ENCODE assay signal across 16 cellular contexts in the genomic region with DNA sequence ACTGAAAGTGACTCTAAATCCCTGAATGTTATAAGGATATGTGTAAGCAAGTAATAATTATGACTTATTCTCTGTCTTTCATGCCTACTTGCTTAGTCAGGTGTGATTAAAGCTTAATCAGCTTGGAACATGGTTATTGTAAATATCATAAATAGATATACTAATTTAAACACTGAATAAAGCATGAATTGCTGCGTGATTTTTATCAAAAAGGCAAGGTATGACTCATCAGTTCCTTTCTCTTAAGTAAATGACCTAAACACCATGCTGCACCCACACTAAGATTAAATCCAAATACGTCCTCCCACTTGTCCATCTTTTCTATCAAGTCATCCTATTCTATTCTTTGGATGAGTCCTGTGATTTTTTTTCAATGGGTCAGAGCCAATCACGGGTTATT.
A peak's percentile ranks its signal among the peaks of the same experiment; 100 is the strongest.
DNase-seq lines count a peak whose midpoint lies in the region; ATAC-seq and TF ChIP-seq lines count a peak whose summit lies in the region.
"Had no signal": no experiment of that assay in that cellular context is flagged by ENCODE, and none has a peak within 500 bp of the region (broad histone marks: within the 10 kb centered on the region; RNA-seq: fewer than 3 reads in every experiment).

No MANE protein-coding gene starts in this region.

- no peak overlapping the region for H3K27ac Mint-ChIP-seq in MCF 10A (ENCODE audit: low read depth, unreplicated experiment)
- H3K27ac Mint-ChIP-seq: nephron had no signal

- no peak overlapping the region for H3K27ac ChIP-seq in breast epithelium
- H3K27ac ChIP-seq in SJSA1 = peak overlapping the region; percentile 34
- H3K27ac ChIP-seq: body of pancreas, spleen, WERI-Rb-1 had no signal

- H3K36me3 ChIP-seq in breast epithelium (no peaks in the 10 kb centered on the region), SJSA1 (no peaks in the 10 kb centered on the region)
- H3K36me3 ChIP-seq: spleen, WERI-Rb-1 had no signal

- POLR2A ChIA-PET in MCF 10A (lab: Yijun Ruan, JAX) = interaction anchor here (0.6 to 1.7 kb wide), 3 partner anchors 20 to 560 kb away, joined by 3 to 8 read pairs (median 4); no protein-coding TSS in a partner anchor

- no peaks in the 10 kb centered on the region for H3K9me3 Mint-ChIP-seq in MCF 10A (ENCODE audit: unreplicated experiment)
- H3K9me3 Mint-ChIP-seq: nephron had no signal

- H3K9me3 ChIP-seq in breast epithelium = no peaks in the 10 kb centered on the region
- H3K9me3 ChIP-seq in SJSA1 (replicated peaks) = no peaks in the 10 kb centered on the region
- H3K9me3 ChIP-seq: body of pancreas, spleen had no signal

- H3K4me1 ChIP-seq in breast epithelium (no peaks in the 10 kb centered on the region), SJSA1 (replicated peaks) (peaks cover 17% of the 10 kb centered on the region)
- H3K4me1 ChIP-seq: body of pancreas, spleen had no signal

- no peak for TF ChIP-seq CTCF in MCF 10A (IDR thresholded peaks at IDR 0.05; ENCODE audit: unreplicated experiment)
- TF ChIP-seq CTCF in breast epithelium (IDR thresholded peaks at IDR 0.05) = no peak
- no peak for TF ChIP-seq CTCF in fibroblast of pulmonary artery (IDR thresholded peaks at IDR 0.05; ENCODE audit: low read length, missing control alignments)

- H3K27me3 Mint-ChIP-seq in MCF 10A (ENCODE audit: insufficient read depth, unreplicated experiment) = no peaks in the 10 kb centered on the region

- no peak overlapping the region for H3K4me3 Mint-ChIP-seq in MCF 10A (ENCODE audit: unreplicated experiment)
- H3K4me3 Mint-ChIP-seq: nephron had no signal

- peaks cover 4% of the 10 kb centered on the region for H3K4me1 Mint-ChIP-seq in MCF 10A (ENCODE audit: insufficient read depth, unreplicated experiment)
- H3K4me1 Mint-ChIP-seq: nephron had no signal

- DNase-seq in MCF 10A (ENCODE audit: unreplicated experiment) (peak; percentile 28), breast epithelium (ENCODE audit: low spot score in 2 of 2) (no peak), SJSA1 (ENCODE audit: low read depth in 1 of 2, low spot score in 2 of 2) (peak in 1 of 2 experiments; percentile 47), fibroblast of pulmonary artery (ENCODE audit: low read depth) (peak; percentile 68), NCI-H2081 treated with DMSO at 0.1 percent for 48 hours (lab: John Stamatoyannopoulos, UW) (no peak), left lobe of liver (ENCODE audit: low spot score) (no peak), GDM1 (lab: John Stamatoyannopoulos, UW) (no peak)
- DNase-seq: activated T-cell treated with anti-CD3 and anti-CD28 coated beads, Interleukin-2, amount 50 U/mL, for 1 hour; body of pancreas; erythroblast; NCI-H2171 treated with DMSO at 0.1 percent for 48 hours; SHP77; spleen; WERI-Rb-1 had no signal

- no peaks in the 10 kb centered on the region for H3K27me3 ChIP-seq in breast epithelium
- H3K27me3 ChIP-seq in SJSA1 (replicated peaks) = no peaks in the 10 kb centered on the region
- H3K27me3 ChIP-seq: body of pancreas had no signal

- no peak for ATAC-seq in GM19395 (IDR thresholded peaks at IDR 0.05; ENCODE audit: unreplicated experiment)
- ATAC-seq in left lobe of liver = no peak
- ATAC-seq: body of pancreas had no signal

- H3K4me3 ChIP-seq in breast epithelium (no peak overlapping the region), SJSA1 (no peak overlapping the region), fibroblast of pulmonary artery (replicated peaks; ENCODE audit: low read depth, low read length) (peak overlapping the region; percentile 1)
- H3K4me3 ChIP-seq: body of pancreas, spleen had no signal

- intact Hi-C loops in MCF 10A (cut with micrococcal nuclease) (no loop called here), breast epithelium (cut with DNase I; ENCODE audit: low total_unique reads) (loop anchor here (10.0 kb wide), 1 partner anchor 627 kb away; no protein-coding TSS in a partner anchor)

- TF ChIP-seq POLR2A in breast epithelium (IDR thresholded peaks at IDR 0.05) = no peak

- BruUV-seq in MCF 10A (replicated peaks; lab: Mats Ljungman, UMichigan) = no TSS peak

- H3K36me3 Mint-ChIP-seq in MCF 10A (ENCODE audit: insufficient read depth, unreplicated experiment) = no peaks in the 10 kb centered on the region

- CTCF ChIA-PET in MCF 10A (lab: Yijun Ruan, JAX) = no interaction called here

Comparison
In these comparisons a context has a peak if more than half of its experiments do, and no peak if none do; other contexts are left out.
1. DNase-seq: peak in MCF 10A (single experiment) and fibroblast of pulmonary artery (single experiment); none in breast epithelium (0 of 2), NCI-H2081 treated with DMSO at 0.1 percent for 48 hours (single experiment), left lobe of liver (single experiment) and GDM1 (single experiment).